Comparison of ENCODE assay signal across 1 cellular context in genomic region chr15:45891766-45892165, GRCh38.
TF ChIP-seq lines count a peak whose summit lies in the region.

No MANE protein-coding gene starts in this region.

TF ChIP-seq in GM23338, 12 proteins besides CTCF, POLR2A, EP300 and RAD21 (continued from another document):
- TF ChIP-seq ZNF462 (CRISPR knock-in tag; IDR thresholded peaks at IDR 0.05) (no peak), POLR2AphosphoS5 (IDR thresholded peaks at IDR 0.05; ENCODE audit: low read depth) (no peak), NANOG (IDR thresholded peaks at IDR 0.05; ENCODE audit: borderline replicate concordance) (no peak), ETS1 (IDR thresholded peaks at IDR 0.05) (no peak)
TF ChIP-seq in GM23338: peak in this region for 0.
